19 cellular contexts compared by ENCODE assay signal in genomic region chr1:33692216-33693188, GRCh38.
"Had no signal": no experiment of that assay in that cellular context is flagged by ENCODE, and none has a peak within 500 bp of the region (broad histone marks: within the 10 kb centered on the region; RNA-seq: fewer than 3 reads in every experiment).

No MANE protein-coding gene starts in this region.

- DNase-seq: activated CD4-positive, alpha-beta memory T cell treated with anti-CD3 and anti-CD28 coated beads, Interleukin-2, amount 10 ng/mL, durations not matched to agents 7 days and 5 days; activated CD8-positive, alpha-beta memory T cell treated with anti-CD3 and anti-CD28 coated beads, Interleukin-2, amount 10 ng/mL, durations not matched to agents 7 days and 5 days; activated naive CD4-positive, alpha-beta T cell; activated naive CD8-positive, alpha-beta T cell treated with anti-CD3 and anti-CD28 coated beads, Interleukin-2, amount 10 ng/mL, durations not matched to agents 7 days and 5 days; amygdala; body of pancreas; caudate nucleus; effector memory CD8-positive, alpha-beta T cell; occipital lobe; stimulated activated CD4-positive, alpha-beta T cell treated with anti-CD3 and anti-CD28 coated beads, Interleukin-15, amount 100 ng/mL, for 24 hours; stimulated activated CD4-positive, alpha-beta T cell treated with anti-CD3 and anti-CD28 coated beads, Interleukin-2, amount 100 ng/mL, for 48 hours; T1000; transverse colon; uterus had no signal

- H3K36me3 ChIP-seq: prostate gland, right atrium auricular region, suprapubic skin, transverse colon, uterus had no signal

- H3K4me3 ChIP-seq: body of pancreas, prostate gland, right atrium auricular region, skin epidermis, suprapubic skin, transverse colon, uterus had no signal

- H3K27ac ChIP-seq: body of pancreas, prostate gland, right atrium auricular region, skin epidermis, suprapubic skin, transverse colon, uterus had no signal

- H3K9me3 ChIP-seq: body of pancreas, prostate gland, right atrium auricular region, suprapubic skin, transverse colon, uterus had no signal

- H3K27me3 ChIP-seq: body of pancreas, right atrium auricular region, suprapubic skin, transverse colon, uterus had no signal

- ATAC-seq: activated CD8-positive, alpha-beta memory T cell treated with anti-CD3 and anti-CD28 coated beads, Interleukin-2, amount 10 ng/mL, durations not matched to agents 7 days and 5 days; activated T-helper 17 cell treated with anti-CD3 and anti-CD28 coated beads, Interleukin-2, amount 50 U/mL, for 72 hours; body of pancreas; effector memory CD8-positive, alpha-beta T cell had no signal

- H3K4me1 ChIP-seq: body of pancreas, prostate gland, right atrium auricular region, suprapubic skin, transverse colon, uterus had no signal
